Comparison of ENCODE assay signal across 26 cellular contexts in genomic region chr6:128474481-128474880, GRCh38. TPM values are rescaled to one million over a fixed set of nuclear protein-coding genes. Genes with fewer than 3 reads are reported as not detected.
DNase-seq lines count a peak whose midpoint lies in the region; ATAC-seq, FAIRE-seq and TF ChIP-seq lines count a peak whose summit lies in the region.
"Had no signal": no experiment of that assay in that cellular context is flagged by ENCODE, and none has a peak within 500 bp of the region (broad histone marks: within the 10 kb centered on the region; RNA-seq: fewer than 3 reads in every experiment).

No MANE protein-coding gene starts in this region.

- no TSS peak for BruUV-seq in Calu3 (replicated peaks; lab: Mats Ljungman, UMichigan)

- no peaks in the 10 kb centered on the region for H4K20me1 ChIP-seq in keratinocyte (ENCODE audit: control insufficient read depth, extremely low read depth, insufficient read depth, low read length)

- no peak overlapping the region for H2AFZ ChIP-seq in keratinocyte (ENCODE audit: control insufficient read depth, low read length)
- H2AFZ ChIP-seq: parathyroid adenoma had no signal

- no peak overlapping the region for H3K4me3 ChIP-seq in keratinocyte (ENCODE audit: control insufficient read depth in 2 of 3, extremely low read depth in 1 of 3, insufficient read depth in 2 of 3, low read depth in 1 of 3, low read length in 3 of 3)
- H3K4me3 ChIP-seq: cardiac muscle cell, HAP-1, right atrium auricular region, spleen had no signal

- H3K27me3 Mint-ChIP-seq in Calu3 (ENCODE audit: unreplicated experiment), result no peaks in the 10 kb centered on the region
- no peaks in the 10 kb centered on the region for H3K27me3 Mint-ChIP-seq in chondrocyte (ENCODE audit: low read depth)
- H3K27me3 Mint-ChIP-seq: T-cell had no signal

- no peaks in the 10 kb centered on the region for H3K9me3 ChIP-seq in keratinocyte (ENCODE audit: control insufficient read depth, low read depth, low read length)
- H3K9me3 ChIP-seq: BE2C, HAP-1, right atrium auricular region, spleen had no signal

- H3K9ac ChIP-seq in keratinocyte (ENCODE audit: control insufficient read depth, extremely low read depth, insufficient read depth, low read length), result no peak overlapping the region
- H3K9ac ChIP-seq: parathyroid adenoma had no signal

- no peak overlapping the region for H3K4me2 ChIP-seq in keratinocyte (ENCODE audit: control insufficient read depth, extremely low read depth, insufficient read depth, low read depth, low read length)

- H3K4me1 Mint-ChIP-seq in Calu3 (ENCODE audit: low read depth, unreplicated experiment) (peaks cover 66% of the 10 kb centered on the region), chondrocyte (ENCODE audit: low read depth) (peaks cover 35% of the 10 kb centered on the region)
- H3K4me1 Mint-ChIP-seq: nephron had no signal

- peaks cover 24% of the 10 kb centered on the region for H3K4me1 ChIP-seq in keratinocyte (ENCODE audit: control insufficient read depth, extremely low read depth, insufficient read depth, low read length)
- H3K4me1 ChIP-seq: BE2C, HAP-1, parathyroid adenoma had no signal

- peak overlapping the region; percentile 23 for H3K27ac Mint-ChIP-seq in Calu3 (ENCODE audit: unreplicated experiment)
- peak overlapping the region; percentile 42 for H3K27ac Mint-ChIP-seq in chondrocyte (ENCODE audit: unreplicated experiment)
- H3K27ac Mint-ChIP-seq: activated naive CD4-positive, alpha-beta T cell treated with anti-CD3 and anti-CD28 coated beads, Interleukin-2, amount 10 ng/mL, durations not matched to agents 7 days and 5 days; nephron; T-cell had no signal

- CTCF ChIA-PET in Calu3 (lab: Charles Lee), result interaction anchor here (1.4 kb wide), 1 partner anchor 12 kb away, joined by 4 read pairs; no protein-coding TSS in a partner anchor

- H3K36me3 ChIP-seq in keratinocyte (ENCODE audit: control insufficient read depth in 2 of 2, extremely low read depth in 1 of 2, insufficient read depth in 2 of 2, low read length in 2 of 2), result no peaks in the 10 kb centered on the region
- H3K36me3 ChIP-seq: BE2C, cardiac muscle cell, HAP-1, right atrium auricular region, spleen had no signal

- H3K9me1 ChIP-seq in keratinocyte (ENCODE audit: control insufficient read depth, extremely low read depth, insufficient read depth, low read length), result no peaks in the 10 kb centered on the region

- H3K9me3 Mint-ChIP-seq in Calu3 (ENCODE audit: low read depth, unreplicated experiment), result no peaks in the 10 kb centered on the region
- no peaks in the 10 kb centered on the region for H3K9me3 Mint-ChIP-seq in chondrocyte (ENCODE audit: low read depth)
- H3K9me3 Mint-ChIP-seq: activated naive CD4-positive, alpha-beta T cell treated with anti-CD3 and anti-CD28 coated beads, Interleukin-2, amount 10 ng/mL, durations not matched to agents 7 days and 5 days; nephron; T-cell had no signal

- peaks cover 88% of the 10 kb centered on the region for H3K79me2 ChIP-seq in keratinocyte (ENCODE audit: control insufficient read depth, insufficient read depth, low read length)

- no peak overlapping the region for H3K27ac ChIP-seq in keratinocyte (ENCODE audit: control insufficient read depth, insufficient read depth, low read length)
- H3K27ac ChIP-seq: cardiac muscle cell, parathyroid adenoma, right atrium auricular region, spleen had no signal

- ATAC-seq in GM19351 (IDR thresholded peaks at IDR 0.05; ENCODE audit: unreplicated experiment), result no peak
- ATAC-seq: PC-3, T-cell had no signal

- no peaks in the 10 kb centered on the region for H3K27me3 ChIP-seq in keratinocyte (ENCODE audit: control insufficient read depth, extremely low read depth, insufficient read depth, low read length)
- H3K27me3 ChIP-seq: BE2C, cardiac muscle cell, right atrium auricular region, spleen had no signal

- FAIRE-seq in keratinocyte (lab: Jason Lieb, UNC), result peak; percentile 95

- TF ChIP-seq CTCF in Calu3 (IDR thresholded peaks at IDR 0.05; ENCODE audit: unreplicated experiment) (no peak), chondrocyte (IDR thresholded peaks at IDR 0.05) (no peak), keratinocyte (optimal IDR thresholded peaks at IDR 0.05 in 1 of 3, IDR thresholded peaks at IDR 0.05 in 1 of 3, conservative IDR thresholded peaks at IDR 0.05 in 1 of 3; ENCODE audit: extremely low read depth in 1 of 3, insufficient read depth in 2 of 3, low read length in 3 of 3) (no peak)

- intact Hi-C loops in Calu3 (cut with micrococcal nuclease; ENCODE audit: unreplicated experiment), result no loop called here

- H3K36me3 Mint-ChIP-seq in Calu3 (ENCODE audit: insufficient read depth, unreplicated experiment), result peaks cover 32% of the 10 kb centered on the region
- H3K36me3 Mint-ChIP-seq in chondrocyte (ENCODE audit: low read depth), result no peaks in the 10 kb centered on the region
- H3K36me3 Mint-ChIP-seq: activated naive CD4-positive, alpha-beta T cell treated with anti-CD3 and anti-CD28 coated beads, Interleukin-2, amount 10 ng/mL, durations not matched to agents 7 days and 5 days; T-cell had no signal

- no peak for DNase-seq in Calu3
- peak; percentile 70 for DNase-seq in NCI-H226
- no peak for DNase-seq in chondrocyte (ENCODE audit: low spot score)
- DNase-seq in keratinocyte (ENCODE audit: low read depth, low spot score), result no peak
- DNase-seq in NCI-H82 treated with DMSO at 0.1 percent for 48 hours (lab: John Stamatoyannopoulos, UW; ENCODE audit: unreplicated experiment), result no peak
- no peak for DNase-seq in SW480 (ENCODE audit: low spot score)
- no peak for DNase-seq in DMS53 treated with DMSO at 0.1 percent for 48 hours (lab: John Stamatoyannopoulos, UW; ENCODE audit: unreplicated experiment)
- DNase-seq: activated CD4-positive, alpha-beta T cell treated with anti-CD3 and anti-CD28 coated beads, Interleukin-2, amount 50 U/mL, for 4 hours; activated CD4-positive, CD25-positive, alpha-beta regulatory T cell; activated naive CD4-positive, alpha-beta T cell treated with anti-CD3 and anti-CD28 coated beads, Interleukin-2, amount 10 ng/mL, durations not matched to agents 7 days and 5 days; amygdala; BE2C; dermis blood vessel endothelial cell; glutamatergic neuron; KG1; NCI-H1436 treated with DMSO at 0.1 percent for 48 hours; NCI-H446 treated with DMSO at 0.1 percent for 48 hours; PC-3; spleen; T-cell had no signal

- no peak overlapping the region for H3K4me3 Mint-ChIP-seq in Calu3 (ENCODE audit: low read depth, unreplicated experiment)
- no peak overlapping the region for H3K4me3 Mint-ChIP-seq in chondrocyte (ENCODE audit: unreplicated experiment)
- H3K4me3 Mint-ChIP-seq: activated naive CD4-positive, alpha-beta T cell treated with anti-CD3 and anti-CD28 coated beads, Interleukin-2, amount 10 ng/mL, durations not matched to agents 7 days and 5 days; nephron; T-cell had no signal

- dilution Hi-C loops in keratinocyte (cut with MboI; ENCODE audit: extremely low pct_ligation_motif_present, low sequenced_read_pairs), result no loop called here

RNA-seq across cellular contexts. Expression of gene PTPRK, which starts 45.9 kb away (rescaled TPM):
- 201 and 265 TPM in 2 replicates for total RNA-seq in Calu3 (2022)
- total RNA-seq in chondrocyte, result 63.3 to 69.9 TPM (median 67.0 TPM) in 3 replicates
- 42.6 to 52.7 TPM (median 50.4 TPM) in 3 replicates for polyA plus RNA-seq in keratinocyte
- polyA plus RNA-seq in keratinocyte (2011; ENCODE audit: low read depth), result 24.3 TPM
- polyA plus RNA-seq in keratinocyte (2011; cell fraction: cytosol; rRNA removed), result 18.0 and 29.0 TPM in 2 replicates
- polyA plus RNA-seq in keratinocyte (2011; cell fraction: nucleus; rRNA removed), result 106 and 107 TPM in 2 replicates
- polyA plus RNA-seq in keratinocyte (2012; ENCODE audit: low replicate concordance), result 25.9 and 73.3 TPM in 2 replicates
- polyA minus RNA-seq in keratinocyte, result 120 to 188 TPM (median 180 TPM) in 3 replicates
- 51.2 TPM for polyA minus RNA-seq in keratinocyte (2011; cell fraction: cytosol; rRNA and poly(A)+ RNA removed)
- 393 and 711 TPM in 2 replicates for polyA minus RNA-seq in keratinocyte (2011; cell fraction: nucleus; rRNA and poly(A)+ RNA removed)
